ENCODE assay signal across 9 cellular contexts in genomic region chr12:123142948-123143752, GRCh38. TPM values are rescaled to one million over a fixed set of nuclear protein-coding genes. Genes with fewer than 3 reads are reported as not detected.
DNase-seq lines count a peak whose midpoint lies in the region; TF ChIP-seq lines count a peak whose summit lies in the region.
"Had no signal": no experiment of that assay in that cellular context is flagged by ENCODE, and none has a peak within 500 bp of the region (broad histone marks: within the 10 kb centered on the region; RNA-seq: fewer than 3 reads in every experiment).

No MANE protein-coding gene starts in this region.

- H3K4me3 Mint-ChIP-seq in progenitor cell of endocrine pancreas (ENCODE audit: low read depth), result no peak overlapping the region
- H3K4me3 Mint-ChIP-seq in MCF 10A (ENCODE audit: unreplicated experiment), result no peak overlapping the region

- H3K27me3 Mint-ChIP-seq in progenitor cell of endocrine pancreas (peaks cover 29% of the 10 kb centered on the region), MCF 10A (ENCODE audit: insufficient read depth, unreplicated experiment) (no peaks in the 10 kb centered on the region)

- no peaks in the 10 kb centered on the region for H3K36me3 Mint-ChIP-seq in progenitor cell of endocrine pancreas (ENCODE audit: insufficient read depth)
- peaks cover 5% of the 10 kb centered on the region for H3K36me3 Mint-ChIP-seq in MCF 10A (ENCODE audit: insufficient read depth, unreplicated experiment)

- DNase-seq in ELR (ENCODE audit: low read depth), result peak; percentile 7
- peak; percentile 90 for DNase-seq in NCI-H510A treated with DMSO at 0.1 percent for 48 hours (lab: John Stamatoyannopoulos, UW)
- DNase-seq in caudate nucleus (lab: John Stamatoyannopoulos, UW), result peak in 1 of 61 donors; percentile 17
- DNase-seq in renal cortical epithelial cell (ENCODE audit: low read depth), result peak; percentile 51
- DNase-seq in HUDEP-2 (lab: John Stamatoyannopoulos, UW; ENCODE audit: unreplicated experiment in 76 of 76), result no peak
- no peak for DNase-seq in progenitor cell of endocrine pancreas (ENCODE audit: low spot score, unreplicated experiment)
- DNase-seq in hippocampal formation (lab: John Stamatoyannopoulos, UW), result no peak
- DNase-seq in MCF 10A (ENCODE audit: unreplicated experiment), result no peak
- DNase-seq: effector memory CD4-positive, alpha-beta T cell had no signal

- H3K4me1 Mint-ChIP-seq in progenitor cell of endocrine pancreas (ENCODE audit: low read depth), result peaks cover 10% of the 10 kb centered on the region
- peaks cover 21% of the 10 kb centered on the region for H3K4me1 Mint-ChIP-seq in MCF 10A (ENCODE audit: insufficient read depth, unreplicated experiment)

- H3K27ac Mint-ChIP-seq in progenitor cell of endocrine pancreas (no peak overlapping the region), MCF 10A (ENCODE audit: low read depth, unreplicated experiment) (no peak overlapping the region)

- no TSS peak for BruUV-seq in MCF 10A (replicated peaks; lab: Mats Ljungman, UMichigan)

- peak overlapping the region; percentile 67 for H3K27ac ChIP-seq in caudate nucleus (ENCODE audit: low read depth, low read length)

- CTCF ChIA-PET in MCF 10A (lab: Yijun Ruan, JAX), result interaction anchor here (0.7 kb wide), 1 partner anchor 100 kb away, joined by 3 read pairs; no protein-coding TSS in a partner anchor

- intact Hi-C loops in MCF 10A (cut with micrococcal nuclease), result loop anchor here (5.0 kb wide), 1 partner anchor 56 kb away; no protein-coding TSS in a partner anchor

- POLR2A ChIA-PET in MCF 10A (lab: Yijun Ruan, JAX), result interaction anchor here (0.6 to 1.1 kb wide), 4 partner anchors 9 to 90 kb away, joined by 3 to 4 read pairs (median 4); partner anchors contain the start of gene MTRFR

- H3K9me3 Mint-ChIP-seq in progenitor cell of endocrine pancreas (ENCODE audit: low read depth) (no peaks in the 10 kb centered on the region), MCF 10A (ENCODE audit: unreplicated experiment) (no peaks in the 10 kb centered on the region)

- TF ChIP-seq CTCF in progenitor cell of endocrine pancreas (IDR thresholded peaks at IDR 0.05; ENCODE audit: unreplicated experiment) (no peak), MCF 10A (IDR thresholded peaks at IDR 0.05; ENCODE audit: unreplicated experiment) (no peak)

RNA-seq across cellular contexts. Expression of gene PITPNM2, which starts 7.7 kb away (rescaled TPM):
- total RNA-seq in renal cortical epithelial cell, result 2.4 and 16.5 TPM in 2 replicates
- total RNA-seq in progenitor cell of endocrine pancreas, result 2.1 and 2.6 TPM in 2 replicates
- total RNA-seq in MCF 10A (2022), result 7.2 and 10.5 TPM in 2 replicates

Comparison
In these comparisons a context has a peak if more than half of its experiments do, and no peak if none do; other contexts are left out.
1. DNase-seq: peak in ELR (single experiment), NCI-H510A treated with DMSO at 0.1 percent for 48 hours (single experiment) and renal cortical epithelial cell (single experiment); none in HUDEP-2 (0 of 76), progenitor cell of endocrine pancreas (single experiment), hippocampal formation (0 of 2) and MCF 10A (single experiment).